In the genomic region with DNA sequence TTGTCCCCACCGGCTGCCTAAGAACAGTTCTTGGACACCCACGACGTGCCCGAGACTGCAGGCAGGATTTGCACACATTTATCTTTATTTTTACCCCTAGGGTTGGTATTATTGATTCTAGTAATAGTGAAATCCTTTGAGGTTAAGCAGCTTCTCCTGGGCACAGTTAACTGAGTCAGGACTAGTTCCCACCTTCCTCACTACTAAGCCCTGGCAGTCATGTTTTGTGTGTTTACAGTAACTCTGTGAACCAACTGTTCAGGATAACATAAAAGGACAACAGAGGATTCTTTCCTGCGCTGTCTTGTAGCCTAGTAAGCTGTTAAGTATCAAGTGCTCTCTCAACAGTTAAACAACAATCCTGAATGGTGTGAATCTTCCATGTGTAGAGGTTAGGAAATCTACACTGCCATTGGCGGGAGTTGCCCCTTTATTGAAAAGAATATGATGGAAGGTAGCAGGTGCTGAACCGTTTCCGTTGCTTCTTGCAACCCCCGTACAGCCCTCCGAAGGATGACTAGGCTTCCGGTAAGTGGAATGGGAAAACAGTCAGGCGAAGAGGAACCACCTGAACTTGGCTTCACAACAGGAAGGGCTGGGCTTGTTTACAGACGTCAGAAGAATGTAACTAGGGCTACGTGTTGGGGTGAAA, we compare ENCODE assay signal across 1 cellular context.
TF ChIP-seq lines count a peak whose summit lies in the region.

No MANE protein-coding gene starts in this region.

TF ChIP-seq in H1, 55 proteins besides CTCF, POLR2A, EP300 and RAD21:
- 0 out of 2 replicates have a peak, but pooled peaks have one; percentile 2 for TF ChIP-seq PHF8 (conservative IDR thresholded peaks at IDR 0.05; ENCODE audit: low read depth, low read length)
- no peak for TF ChIP-seq EGR1 (IDR thresholded peaks at IDR 0.05; ENCODE audit: borderline replicate concordance, low read depth, low read length)
- TF ChIP-seq CREB1 (IDR thresholded peaks at IDR 0.05) = no peak
- no peak for TF ChIP-seq RBBP5 (IDR thresholded peaks at IDR 0.05; ENCODE audit: borderline replicate concordance, low read depth, low read length)
- no peak for TF ChIP-seq BACH1 (IDR thresholded peaks at IDR 0.05; ENCODE audit: low read length)
- TF ChIP-seq TEAD4 (IDR thresholded peaks at IDR 0.05; ENCODE audit: low read depth, low read length) = no peak
